1 cellular context compared by ENCODE assay signal in genomic region chr9:136242908-136243525, GRCh38.
TF ChIP-seq lines count a peak whose summit lies in the region.

No MANE protein-coding gene starts in this region.

TF ChIP-seq in A549, 52 proteins besides CTCF, POLR2A, EP300 and RAD21 (continued from another document):
- TF ChIP-seq HMGXB4 (CRISPR knock-in tag; IDR thresholded peaks at IDR 0.05; ENCODE audit: borderline replicate concordance) (no peak), ZC3H11A (IDR thresholded peaks at IDR 0.05) (no peak), HEYL (CRISPR knock-in tag; IDR thresholded peaks at IDR 0.05) (no peak), HES2 (IDR thresholded peaks at IDR 0.05) (no peak), MYC (IDR thresholded peaks at IDR 0.05; ENCODE audit: borderline replicate concordance, low read length) (no peak), CBX8 (IDR thresholded peaks at IDR 0.05) (no peak), EHMT2 (IDR thresholded peaks at IDR 0.05; ENCODE audit: low read depth) (no peak), TP53 (CRISPR knock-in tag; IDR thresholded peaks at IDR 0.05) (no peak), CEBPB (IDR thresholded peaks at IDR 0.05) (no peak), BCL3 (IDR thresholded peaks at IDR 0.05) (no peak)
TF ChIP-seq in A549: peak in this region for 0.
